ENCODE assay signal across 20 cellular contexts in the genomic region with DNA sequence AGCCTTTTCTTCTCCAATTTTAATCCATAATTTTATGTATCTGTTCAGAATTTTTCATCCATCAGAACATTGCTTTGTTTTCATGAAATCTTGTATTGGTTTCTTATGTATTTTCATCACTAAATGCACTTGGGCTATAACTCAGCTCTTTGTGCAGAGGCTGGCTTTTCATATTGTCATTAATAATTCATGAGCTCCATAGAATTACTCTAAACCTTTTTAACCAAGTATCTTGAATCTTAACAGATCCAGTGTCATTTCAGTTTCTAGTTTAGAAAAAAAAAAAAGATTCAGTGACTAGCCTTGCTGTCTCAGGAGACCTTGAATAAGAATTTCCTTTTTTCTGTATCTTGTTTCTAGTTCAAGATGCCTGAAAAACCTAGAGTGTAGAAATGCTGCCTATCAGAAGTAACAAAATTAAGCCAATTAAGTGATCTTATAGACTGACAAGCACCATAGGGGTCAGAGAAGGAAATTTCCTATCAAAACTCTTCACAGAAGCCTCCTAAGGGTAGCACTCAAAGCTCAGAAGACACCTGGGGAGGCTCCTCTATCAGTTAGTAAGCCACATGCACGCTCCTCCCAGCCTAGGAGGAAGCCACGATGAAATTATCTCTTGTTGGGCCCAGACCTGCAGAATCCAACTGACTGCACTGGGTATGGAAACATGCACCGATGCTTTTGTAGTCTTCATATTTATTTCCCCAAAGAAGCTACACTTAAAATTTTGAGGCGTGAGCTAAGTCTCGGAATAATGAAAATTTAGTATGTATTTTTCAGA.
"Had no signal": no experiment of that assay in that cellular context is flagged by ENCODE, and none has a peak within 500 bp of the region (broad histone marks: within the 10 kb centered on the region; RNA-seq: fewer than 3 reads in every experiment).

No MANE protein-coding gene starts in this region.

- H3K27ac Mint-ChIP-seq: activated CD4-positive, alpha-beta memory T cell treated with anti-CD3 and anti-CD28 coated beads, Interleukin-2, amount 10 ng/mL, durations not matched to agents 7 days and 5 days; activated naive CD4-positive, alpha-beta T cell treated with anti-CD3 and anti-CD28 coated beads, Interleukin-2, amount 10 ng/mL, durations not matched to agents 7 days and 5 days; activated naive CD8-positive, alpha-beta T cell treated with anti-CD3 and anti-CD28 coated beads, Interleukin-2, amount 50 U/mL, for 24 hours; naive thymus-derived CD4-positive, alpha-beta T cell; stimulated activated memory B cell treated with anti-CD40 and anti-IgM and Interleukin-4, amounts not matched to agents 10 μg/mL and 1 μg/mL and 100 μg/mL, for 72 hours had no signal

- H3K27ac ChIP-seq: gastrocnemius medialis, heart left ventricle, left ventricle myocardium inferior, pancreas, spleen, upper lobe of right lung had no signal

- H3K9me3 ChIP-seq: gastrocnemius medialis, heart left ventricle, left ventricle myocardium inferior, pancreas, spleen, upper lobe of right lung had no signal

- H3K4me3 ChIP-seq: gastrocnemius medialis, heart left ventricle, left ventricle myocardium inferior, pancreas, spleen, upper lobe of right lung had no signal

- H3K4me3 Mint-ChIP-seq: activated CD4-positive, alpha-beta memory T cell treated with anti-CD3 and anti-CD28 coated beads, Interleukin-2, amount 10 ng/mL, durations not matched to agents 7 days and 5 days; activated naive CD4-positive, alpha-beta T cell treated with anti-CD3 and anti-CD28 coated beads, Interleukin-2, amount 10 ng/mL, durations not matched to agents 7 days and 5 days; activated naive CD8-positive, alpha-beta T cell treated with anti-CD3 and anti-CD28 coated beads, Interleukin-2, amount 50 U/mL, for 24 hours; activated T-cell treated with anti-CD3 and anti-CD28 coated beads, Interleukin-2, amount 50 U/mL, for 4 hours; naive thymus-derived CD4-positive, alpha-beta T cell; stimulated activated memory B cell treated with anti-CD40 and anti-IgM and Interleukin-4, amounts not matched to agents 10 μg/mL and 1 μg/mL and 100 μg/mL, for 72 hours had no signal

- H3K9me3 Mint-ChIP-seq: activated CD4-positive, alpha-beta memory T cell treated with anti-CD3 and anti-CD28 coated beads, Interleukin-2, amount 10 ng/mL, durations not matched to agents 7 days and 5 days; activated naive CD4-positive, alpha-beta T cell treated with anti-CD3 and anti-CD28 coated beads, Interleukin-2, amount 10 ng/mL, durations not matched to agents 7 days and 5 days; activated T-cell treated with anti-CD3 and anti-CD28 coated beads, Interleukin-2, amount 50 U/mL, for 4 hours had no signal

- H3K4me1 Mint-ChIP-seq: activated CD4-positive, alpha-beta memory T cell treated with anti-CD3 and anti-CD28 coated beads, Interleukin-2, amount 10 ng/mL, durations not matched to agents 7 days and 5 days; activated naive CD4-positive, alpha-beta T cell treated with anti-CD3 and anti-CD28 coated beads, Interleukin-2, amount 10 ng/mL, durations not matched to agents 7 days and 5 days; activated naive CD8-positive, alpha-beta T cell treated with anti-CD3 and anti-CD28 coated beads, Interleukin-2, amount 50 U/mL, for 24 hours; naive thymus-derived CD4-positive, alpha-beta T cell; stimulated activated memory B cell treated with anti-CD40 and anti-IgM and Interleukin-4, amounts not matched to agents 10 μg/mL and 1 μg/mL and 100 μg/mL, for 72 hours had no signal

- H3K27me3 ChIP-seq: gastrocnemius medialis, heart left ventricle, pancreas, spleen, upper lobe of right lung had no signal

- H3K36me3 ChIP-seq: gastrocnemius medialis, heart left ventricle, pancreas, spleen, upper lobe of right lung had no signal

- H3K36me3 Mint-ChIP-seq: activated naive CD4-positive, alpha-beta T cell treated with anti-CD3 and anti-CD28 coated beads, Interleukin-2, amount 10 ng/mL, durations not matched to agents 7 days and 5 days; stimulated activated memory B cell treated with anti-CD40 and anti-IgM and Interleukin-4, amounts not matched to agents 10 μg/mL and 1 μg/mL and 100 μg/mL, for 72 hours had no signal

- DNase-seq: activated CD4-positive, alpha-beta memory T cell treated with anti-CD3 and anti-CD28 coated beads, Interleukin-2, amount 10 ng/mL, durations not matched to agents 7 days and 5 days; activated CD4-positive, alpha-beta T cell treated with anti-CD3 and anti-CD28 coated beads for 48 hours; activated CD4-positive, CD25-positive, alpha-beta regulatory T cell; activated naive CD4-positive, alpha-beta T cell treated with anti-CD3 and anti-CD28 coated beads, Interleukin-2, amount 10 ng/mL, durations not matched to agents 7 days and 5 days; activated naive CD8-positive, alpha-beta T cell treated with anti-CD3 and anti-CD28 coated beads, Interleukin-2, amount 50 U/mL, for 24 hours; activated T-cell treated with anti-CD3 and anti-CD28 coated beads, Interleukin-2, amount 50 U/mL, for 4 hours; aorta; cortex of kidney; effector CD8-positive, alpha-beta T cell; gastrocnemius medialis; heart left ventricle; left ventricle myocardium inferior; naive thymus-derived CD4-positive, alpha-beta T cell; pancreas; spleen; stimulated activated CD4-positive, alpha-beta T cell treated with anti-CD3 and anti-CD28 coated beads, Interleukin-4, amount 100 ng/mL, for 4 hours; T-helper 9 cell; upper lobe of right lung had no signal

- ATAC-seq: activated naive CD8-positive, alpha-beta T cell treated with anti-CD3 and anti-CD28 coated beads, Interleukin-2, amount 50 U/mL, for 24 hours; activated T-cell treated with anti-CD3 and anti-CD28 coated beads, Interleukin-2, amount 50 U/mL, for 4 hours; esophagus mucosa; gastrocnemius medialis; heart left ventricle; naive thymus-derived CD4-positive, alpha-beta T cell; pancreas; stimulated activated memory B cell treated with anti-CD40 and anti-IgM and Interleukin-4, amounts not matched to agents 10 μg/mL and 1 μg/mL and 100 μg/mL, for 72 hours; upper lobe of right lung had no signal

- H3K27me3 Mint-ChIP-seq: activated CD4-positive, alpha-beta memory T cell treated with anti-CD3 and anti-CD28 coated beads, Interleukin-2, amount 10 ng/mL, durations not matched to agents 7 days and 5 days; stimulated activated memory B cell treated with anti-CD40 and anti-IgM and Interleukin-4, amounts not matched to agents 10 μg/mL and 1 μg/mL and 100 μg/mL, for 72 hours had no signal

- H3K4me1 ChIP-seq: gastrocnemius medialis, left ventricle myocardium inferior, spleen, upper lobe of right lung had no signal
